ENCODE assay signal across 1 cellular context in genomic region chr15:78065973-78066946, GRCh38.
TF ChIP-seq lines count a peak whose summit lies in the region.

No MANE protein-coding gene starts in this region.

TF ChIP-seq in H1, 55 proteins besides CTCF, POLR2A, EP300 and RAD21 (continued from another document):
- no peak for TF ChIP-seq CBX8 (IDR thresholded peaks at IDR 0.05; ENCODE audit: borderline replicate concordance, low read depth, low read length)
- no peak for TF ChIP-seq KDM4A (IDR thresholded peaks at IDR 0.05; ENCODE audit: low read depth, low read length, severe bottlenecking)
- TF ChIP-seq POLR2AphosphoS5 (IDR thresholded peaks at IDR 0.05; ENCODE audit: low read depth, low read length) = no peak
- TF ChIP-seq CBX5 (IDR thresholded peaks at IDR 0.05; ENCODE audit: low read depth, low read length) = no peak
- no peak for TF ChIP-seq SIX5 (IDR thresholded peaks at IDR 0.05; ENCODE audit: low read depth, low read length)
- TF ChIP-seq RBBP5 (IDR thresholded peaks at IDR 0.05; ENCODE audit: borderline replicate concordance, low read depth, low read length) = no peak
- TF ChIP-seq SP2 (IDR thresholded peaks at IDR 0.05; ENCODE audit: low read length) = no peak
- no peak for TF ChIP-seq CEBPB (IDR thresholded peaks at IDR 0.05; ENCODE audit: low read depth, low read length)
TF ChIP-seq in H1: peak in this region for 0.
